9 cellular contexts compared by ENCODE assay signal in the genomic region with DNA sequence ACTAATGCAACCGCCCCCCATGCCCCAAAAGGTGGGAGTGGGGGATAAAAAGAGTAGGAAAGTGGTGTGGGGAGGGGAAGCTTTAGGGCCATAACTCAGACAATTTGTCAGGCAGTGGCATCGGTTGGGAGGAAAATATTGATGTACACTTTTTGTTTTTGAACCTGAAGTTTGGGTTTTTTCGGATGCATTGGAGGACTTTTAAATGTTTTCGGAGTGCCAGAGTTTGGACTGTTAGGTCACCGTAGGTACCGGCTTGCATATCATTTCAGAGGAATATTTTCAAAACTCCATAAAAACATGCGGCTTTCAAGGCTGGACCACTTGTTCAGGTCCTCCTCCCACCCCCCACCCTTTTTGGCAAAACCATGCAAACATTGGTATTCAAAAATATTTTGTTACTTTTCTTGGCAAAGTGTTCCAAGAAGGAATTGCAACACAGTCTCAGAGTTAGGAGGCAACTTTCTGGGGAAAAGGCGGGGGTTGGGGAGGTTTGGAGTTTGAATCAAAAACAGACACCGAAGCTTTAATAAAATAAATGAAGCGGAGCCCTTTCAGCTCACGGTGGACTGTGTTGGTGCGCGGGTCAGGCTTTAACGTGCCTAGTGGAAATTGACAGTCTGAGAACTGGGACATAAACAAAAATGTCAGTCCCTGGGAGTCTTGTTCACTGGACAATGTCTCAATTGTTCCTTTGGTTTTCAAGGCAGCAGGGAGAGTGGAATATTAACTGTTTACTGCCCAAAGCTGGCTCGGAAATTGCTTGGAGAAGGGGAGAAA.
DNase-seq lines count a peak whose midpoint lies in the region; TF ChIP-seq lines count a peak whose summit lies in the region.
"Had no signal": no experiment of that assay in that cellular context is flagged by ENCODE, and none has a peak within 500 bp of the region (broad histone marks: within the 10 kb centered on the region; RNA-seq: fewer than 3 reads in every experiment).

No MANE protein-coding gene starts in this region.

- DNase-seq in AG09319 (ENCODE audit: extremely low read depth, low read depth) (peak; percentile 77), SW480 (ENCODE audit: low spot score) (peak; percentile 38), fibroblast of villous mesenchyme (ENCODE audit: low read depth) (peak; percentile 88), nucleus accumbens (lab: John Stamatoyannopoulos, UW) (peak in 46 of 56 donors; percentile 14 to 74 (median 38)), SHP77 (lab: John Stamatoyannopoulos, UW) (no peak), DMS114 treated with DMSO at 0.1 percent for 48 hours (lab: John Stamatoyannopoulos, UW; ENCODE audit: unreplicated experiment) (no peak), germinal center (ENCODE audit: low spot score) (no peak)
- no peak for DNase-seq in activated CD4-positive, CD25-positive, alpha-beta regulatory T cell treated with anti-CD3 and anti-CD28 coated beads, Interleukin-2, amount 50 U/mL, for 72 hours
- DNase-seq: Caco-2 had no signal

- H3K4me3 ChIP-seq in fibroblast of villous mesenchyme (ENCODE audit: low read depth, low read length) = peak overlapping the region; percentile 36

- TF ChIP-seq CTCF in AG09319 (IDR thresholded peaks at IDR 0.05; ENCODE audit: low read depth, low read length) (no peak), fibroblast of villous mesenchyme (IDR thresholded peaks at IDR 0.05; ENCODE audit: insufficient read depth, low read depth, low read length) (no peak)

Comparison
In these comparisons a context has a peak if more than half of its experiments do, and no peak if none do; other contexts are left out.
1. DNase-seq: peak in AG09319 (single experiment), SW480 (single experiment), fibroblast of villous mesenchyme (single experiment) and nucleus accumbens (46 of 56); none in SHP77 (0 of 2), DMS114 treated with DMSO at 0.1 percent for 48 hours (single experiment), activated CD4-positive, CD25-positive, alpha-beta regulatory T cell treated with anti-CD3 and anti-CD28 coated beads, Interleukin-2, amount 50 U/mL, for 72 hours (single experiment) and germinal center (single experiment).